8 cellular contexts compared by ENCODE assay signal in the genomic region with DNA sequence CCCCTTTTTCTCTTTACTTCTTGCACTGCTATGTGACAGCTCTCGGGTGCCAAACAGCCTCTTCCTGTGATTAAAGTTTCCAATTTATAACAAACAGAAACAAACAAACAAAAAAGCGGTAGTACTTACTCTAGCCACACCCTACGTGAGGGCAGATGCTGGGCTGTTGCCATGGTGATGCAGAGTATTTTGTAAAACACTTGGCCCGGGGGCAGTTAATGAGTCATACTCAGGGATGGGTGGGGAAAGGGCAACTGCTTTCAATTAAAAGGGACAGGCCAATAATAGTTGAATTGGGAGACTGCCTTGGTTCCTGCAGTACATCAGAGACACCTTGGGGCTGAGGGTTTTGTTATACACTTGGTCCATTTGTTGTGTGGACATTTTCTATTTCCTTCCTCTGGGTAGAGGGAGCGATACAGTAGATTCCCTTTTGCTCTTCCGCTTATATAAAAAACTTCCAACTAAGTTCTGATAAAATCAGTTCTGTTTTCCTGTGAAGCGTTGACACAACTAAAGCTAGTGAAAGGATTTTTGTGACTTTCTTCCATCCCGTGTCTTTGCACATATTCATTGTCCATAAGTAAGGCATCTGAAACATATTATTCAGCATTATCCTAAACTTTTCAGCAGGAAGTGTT. TPM values are rescaled to one million over a fixed set of nuclear protein-coding genes. Genes with fewer than 3 reads are reported as not detected.
A peak's percentile ranks its signal among the peaks of the same experiment; 100 is the strongest.
DNase-seq lines count a peak whose midpoint lies in the region; ATAC-seq lines count a peak whose summit lies in the region.

No MANE protein-coding gene starts in this region.

- no peaks in the 10 kb centered on the region for H3K27me3 Mint-ChIP-seq in effector memory CD8-positive, alpha-beta T cell

- DNase-seq in NCI-H2029 (lab: John Stamatoyannopoulos, UW): peak; percentile 24
- DNase-seq in NCI-H2029 treated with DMSO at 0.1 percent for 48 hours (lab: John Stamatoyannopoulos, UW): no peak
- peak; percentile 97 for DNase-seq in NCI-H460 (ENCODE audit: extremely low read depth, low read depth)
- peak; percentile 57 to 72 for DNase-seq in activated CD4-positive, alpha-beta T cell treated with anti-CD3 and anti-CD28 coated beads, Interleukin-2, amount 50 U/mL, for 48 hours
- peak; percentile 89 to 93 (median 89) for DNase-seq in effector memory CD8-positive, alpha-beta T cell
- DNase-seq in mucosa of gallbladder (ENCODE audit: low spot score): peak; percentile 80
- DNase-seq in stimulated activated CD8-positive, alpha-beta memory T cell treated with anti-CD3 and anti-CD28 coated beads, Interleukin-7, amount 100 ng/mL, for 1 hour (ENCODE audit: low read depth in 2 of 2): peak; percentile 64

- H3K9me3 Mint-ChIP-seq in effector memory CD8-positive, alpha-beta T cell: no peaks in the 10 kb centered on the region

- peaks cover 31 to 50% of the 10 kb centered on the region in 2 donors for H3K4me1 Mint-ChIP-seq in effector memory CD8-positive, alpha-beta T cell (ENCODE audit: low read depth in 2 of 2)

- H3K36me3 Mint-ChIP-seq in effector memory CD8-positive, alpha-beta T cell (ENCODE audit: insufficient read depth): peaks cover 24% of the 10 kb centered on the region

- peak overlapping the region; percentile 61 to 79 for H3K4me3 Mint-ChIP-seq in effector memory CD8-positive, alpha-beta T cell

- ATAC-seq in effector memory CD8-positive, alpha-beta T cell (replicated peaks): peak; percentile 85
- no peak for ATAC-seq in GM21447 (IDR thresholded peaks at IDR 0.05; ENCODE audit: unreplicated experiment)

- peak overlapping the region; percentile 93 to 96 for H3K27ac Mint-ChIP-seq in effector memory CD8-positive, alpha-beta T cell

RNA-seq across cellular contexts. Expression of gene THEM4, which starts 36.5 kb away (rescaled TPM):
- total RNA-seq in NCI-H460 (2014; rRNA removed; shearing (Covaris generic)): 31.3 and 39.7 TPM in 2 replicates
- polyA plus RNA-seq in NCI-H460 (2014; cell fraction: nucleus; rRNA removed): 47.7 and 68.1 TPM in 2 replicates
- total RNA-seq in mucosa of gallbladder: 12.0 TPM

RNA-seq across cellular contexts. Expression of gene S100A10, which starts 47.8 kb away (rescaled TPM):
- 373 and 385 TPM in 2 replicates for total RNA-seq in NCI-H460 (2014; rRNA removed; shearing (Covaris generic))
- 57.9 and 63.6 TPM in 2 replicates for polyA plus RNA-seq in NCI-H460 (2014; cell fraction: nucleus; rRNA removed)
- 212 TPM for total RNA-seq in mucosa of gallbladder
